20 cellular contexts compared by ENCODE assay signal in genomic region chr12:41988715-41989114, GRCh38.
"Had no signal": no experiment of that assay in that cellular context is flagged by ENCODE, and none has a peak within 500 bp of the region (broad histone marks: within the 10 kb centered on the region; RNA-seq: fewer than 3 reads in every experiment).

No MANE protein-coding gene starts in this region.

- H3K27me3 Mint-ChIP-seq: dendritic cell treated with granulocyte-macrophage colony-stimulating factor and Interleukin-4, amounts not matched to agents 40 ng/mL and 50 ng/mL, for 4 days had no signal

- H3K79me2 ChIP-seq: hepatocyte had no signal

- H2AFZ ChIP-seq: hepatocyte had no signal

- H3K36me3 Mint-ChIP-seq: mesothelial cell of epicardium had no signal

- DNase-seq: colonic mucosa; cortex of kidney; effector CD8-positive, alpha-beta T cell; effector memory CD8-positive, alpha-beta T cell; endodermal cell; erythroblast; heart left ventricle; left cardiac atrium; left lung; left ventricle myocardium superior; lower lobe of right lung; mesenchymal stem cell; mucosa of descending colon had no signal

- H3K27ac Mint-ChIP-seq: dendritic cell treated with granulocyte-macrophage colony-stimulating factor and Interleukin-4, amounts not matched to agents 40 ng/mL and 50 ng/mL, for 4 days; effector memory CD8-positive, alpha-beta T cell; endodermal cell; mesothelial cell of epicardium had no signal

- H3K4me2 ChIP-seq: hepatocyte had no signal

- H3K9me3 ChIP-seq: colonic mucosa, mucosa of descending colon had no signal

- H3K4me3 ChIP-seq: colonic mucosa, gastroesophageal sphincter, heart left ventricle, hepatocyte, left lung, lower lobe of right lung, mucosa of descending colon had no signal

- H3K27me3 ChIP-seq: colonic mucosa, gastroesophageal sphincter, hepatocyte, left lung had no signal

- ATAC-seq: effector memory CD8-positive, alpha-beta T cell; esophagus mucosa; foreskin keratinocyte; gastroesophageal sphincter; heart left ventricle; left cardiac atrium; left lung; left ventricle myocardium superior; lower lobe of right lung; mucosa of descending colon had no signal

- H3K4me3 Mint-ChIP-seq: dendritic cell treated with granulocyte-macrophage colony-stimulating factor and Interleukin-4, amounts not matched to agents 40 ng/mL and 50 ng/mL, for 4 days; effector memory CD8-positive, alpha-beta T cell; endodermal cell; mesothelial cell of epicardium had no signal

- H3K9me3 Mint-ChIP-seq: effector memory CD8-positive, alpha-beta T cell had no signal

- H3K36me3 ChIP-seq: colonic mucosa, gastroesophageal sphincter, heart left ventricle, left lung, lower lobe of right lung had no signal

- H3K27ac ChIP-seq: colonic mucosa, epithelial cell of prostate, foreskin keratinocyte, gastroesophageal sphincter, heart left ventricle, hepatocyte, left lung, lower lobe of right lung had no signal

- H3K4me1 ChIP-seq: colonic mucosa, foreskin keratinocyte, gastroesophageal sphincter, heart left ventricle, left lung, lower lobe of right lung had no signal
